In the genomic region with DNA sequence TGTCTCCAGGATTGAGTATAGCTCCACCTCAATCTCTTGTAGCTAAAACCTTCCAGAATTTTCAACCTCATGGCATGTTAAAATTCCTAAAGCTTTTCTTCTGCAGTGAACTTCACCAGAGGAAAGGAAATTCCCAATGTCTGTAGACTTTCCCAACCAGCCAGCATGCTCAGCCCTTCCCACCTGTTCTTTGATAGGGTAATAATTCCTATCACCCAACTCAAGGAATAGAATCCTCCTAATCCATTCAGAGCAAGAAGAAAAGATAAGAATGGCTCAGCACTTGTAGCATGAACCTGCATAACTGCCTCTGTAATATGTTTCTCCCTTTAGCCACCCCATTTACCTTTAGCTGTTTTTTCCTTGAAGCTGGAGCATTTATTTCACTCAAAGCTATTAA, we compare ENCODE assay signal across 19 cellular contexts.
A peak's percentile ranks its signal among the peaks of the same experiment; 100 is the strongest.
DNase-seq lines count a peak whose midpoint lies in the region; ATAC-seq and TF ChIP-seq lines count a peak whose summit lies in the region.
"Had no signal": no experiment of that assay in that cellular context is flagged by ENCODE, and none has a peak within 500 bp of the region (broad histone marks: within the 10 kb centered on the region; RNA-seq: fewer than 3 reads in every experiment).

No MANE protein-coding gene starts in this region.

- H3K27ac ChIP-seq in SK-N-MC = peak overlapping the region; percentile 42; the same call in 1 of the 2 replicates
- H3K27ac ChIP-seq in esophagus squamous epithelium = peak overlapping the region; percentile 5 to 62 (median 24)
- peak overlapping the region; percentile 6 to 59 for H3K27ac ChIP-seq in thoracic aorta
- H3K27ac ChIP-seq: A549 had no signal

- no peaks in the 10 kb centered on the region for H3K9me3 ChIP-seq in SK-N-MC (ENCODE audit: low read depth, low read length)
- H3K9me3 ChIP-seq in esophagus squamous epithelium = no peaks in the 10 kb centered on the region
- no peaks in the 10 kb centered on the region for H3K9me3 ChIP-seq in thoracic aorta
- H3K9me3 ChIP-seq: A549, BE2C, HAP-1 had no signal

- no peak for TF ChIP-seq POLR2A in esophagus squamous epithelium (IDR thresholded peaks at IDR 0.05)

- DNase-seq in SK-N-MC (ENCODE audit: low read depth, low spot score) = no peak
- DNase-seq in esophagus squamous epithelium (lab: John Stamatoyannopoulos, UW) = no peak
- peak; percentile 52 for DNase-seq in myocyte (ENCODE audit: low read depth)
- DNase-seq in thoracic aorta (ENCODE audit: low spot score) = no peak
- no peak for DNase-seq in left ventricle myocardium superior
- DNase-seq: BE2C; CD4-positive, CD25-positive, alpha-beta regulatory T cell; DMS79; KBM-7; NCI-H1092; NCI-H1436; NCI-H187 treated with DMSO at 0.1 percent for 48 hours; NCI-H2227 treated with DMSO at 0.1 percent for 48 hours; NCI-H510A; SIG-M5 had no signal

- no peak overlapping the region for H3K9ac ChIP-seq in SK-N-MC (ENCODE audit: insufficient read length)

- H3K4me1 ChIP-seq in esophagus squamous epithelium (peaks cover 0 to 23% (median 8%) of the 10 kb centered on the region in 3 donors), thoracic aorta (ENCODE audit: control insufficient read depth in 1 of 2, low read depth in 2 of 2) (peaks cover 7 to 16% of the 10 kb centered on the region in 2 donors)
- H3K4me1 ChIP-seq: A549, BE2C, HAP-1 had no signal

- H3K27me3 ChIP-seq in esophagus squamous epithelium = no peaks in the 10 kb centered on the region
- H3K27me3 ChIP-seq in thoracic aorta (replicated peaks; ENCODE audit: insufficient read depth) = no peaks in the 10 kb centered on the region
- H3K27me3 ChIP-seq: BE2C had no signal

- ATAC-seq in thoracic aorta (ENCODE audit: insufficient number of reproducible peaks, low FRiP score, low read depth) (no peak), left ventricle myocardium superior (no peak), HG02870 (IDR thresholded peaks at IDR 0.05; ENCODE audit: unreplicated experiment) (no peak), GM21423 (IDR thresholded peaks at IDR 0.05; ENCODE audit: unreplicated experiment) (no peak)
- ATAC-seq: A549 had no signal

- intact Hi-C loops in esophagus squamous epithelium (cut with DNase I) = no loop called here
- intact Hi-C loops in left ventricle myocardium superior (cut with micrococcal nuclease) = no loop called here

- no peak for TF ChIP-seq CTCF in esophagus squamous epithelium (IDR thresholded peaks at IDR 0.05)
- no peak for TF ChIP-seq CTCF in thoracic aorta (IDR thresholded peaks at IDR 0.05)

- H3K36me3 ChIP-seq in SK-N-MC (ENCODE audit: insufficient read depth, low read length) (no peaks in the 10 kb centered on the region), esophagus squamous epithelium (no peaks in the 10 kb centered on the region), thoracic aorta (no peaks in the 10 kb centered on the region)
- H3K36me3 ChIP-seq: BE2C, HAP-1 had no signal

- H3K4me3 ChIP-seq in SK-N-MC (no peak overlapping the region), esophagus squamous epithelium (no peak overlapping the region), thoracic aorta (no peak overlapping the region)
- H3K4me3 ChIP-seq: A549, HAP-1 had no signal
